In genomic region chr7:36951257-36951697, GRCh38 we compare ENCODE assay signal across 10 cellular contexts.
DNase-seq lines count a peak whose midpoint lies in the region; ATAC-seq and TF ChIP-seq lines count a peak whose summit lies in the region.
"Had no signal": no experiment of that assay in that cellular context is flagged by ENCODE, and none has a peak within 500 bp of the region (broad histone marks: within the 10 kb centered on the region; RNA-seq: fewer than 3 reads in every experiment).

No MANE protein-coding gene starts in this region.

- DNase-seq in stimulated activated naive B cell treated with anti-CD40 and anti-IgM and Interleukin-4, amounts not matched to agents 10 μg/mL and 1 μg/mL and 100 μg/mL, for 72 hours = peak; percentile 56
- DNase-seq in right atrium auricular region (ENCODE audit: low spot score) (no peak), GM03348 (ENCODE audit: low spot score) (no peak)
- DNase-seq in activated naive CD4-positive, alpha-beta T cell treated with anti-CD3 and anti-CD28 coated beads for 36 hours = no peak
- DNase-seq: activated CD8-positive, alpha-beta memory T cell treated with anti-CD3 and anti-CD28 coated beads, Interleukin-2, amount 10 ng/mL, durations not matched to agents 7 days and 5 days; mammary epithelial cell; NCI-H345 had no signal

- no peak overlapping the region for H3K4me3 Mint-ChIP-seq in stimulated activated naive B cell treated with anti-CD40 and anti-IgM and Interleukin-4, amounts not matched to agents 10 μg/mL and 1 μg/mL and 100 μg/mL, for 72 hours
- H3K4me3 Mint-ChIP-seq in activated naive CD4-positive, alpha-beta T cell treated with anti-CD3 and anti-CD28 coated beads for 36 hours = no peak overlapping the region
- H3K4me3 Mint-ChIP-seq: activated CD8-positive, alpha-beta memory T cell treated with anti-CD3 and anti-CD28 coated beads, Interleukin-2, amount 10 ng/mL, durations not matched to agents 7 days and 5 days had no signal

- no peaks in the 10 kb centered on the region for H3K9me3 Mint-ChIP-seq in stimulated activated naive B cell treated with anti-CD40 and anti-IgM and Interleukin-4, amounts not matched to agents 10 μg/mL and 1 μg/mL and 100 μg/mL, for 72 hours
- peaks cover 48% of the 10 kb centered on the region for H3K9me3 Mint-ChIP-seq in activated naive CD4-positive, alpha-beta T cell treated with anti-CD3 and anti-CD28 coated beads for 36 hours

- ATAC-seq in GM19035 (IDR thresholded peaks at IDR 0.05; ENCODE audit: unreplicated experiment) (peak; percentile 95), GM21825 (IDR thresholded peaks at IDR 0.05; ENCODE audit: unreplicated experiment) (peak; percentile 90), HG03432 (IDR thresholded peaks at IDR 0.05; ENCODE audit: unreplicated experiment) (peak; percentile 95)
- peak; percentile 93 to 95 for ATAC-seq in stimulated activated naive B cell treated with anti-CD40 and anti-IgM and Interleukin-4, amounts not matched to agents 10 μg/mL and 1 μg/mL and 100 μg/mL, for 72 hours (replicated peaks)
- ATAC-seq: activated CD8-positive, alpha-beta memory T cell treated with anti-CD3 and anti-CD28 coated beads, Interleukin-2, amount 10 ng/mL, durations not matched to agents 7 days and 5 days had no signal

- no peak for TF ChIP-seq CTCF in right atrium auricular region (IDR thresholded peaks at IDR 0.05)

- no peaks in the 10 kb centered on the region for H3K9me3 ChIP-seq in right atrium auricular region

- peaks cover 20 to 61% of the 10 kb centered on the region in 2 donors for H3K36me3 Mint-ChIP-seq in stimulated activated naive B cell treated with anti-CD40 and anti-IgM and Interleukin-4, amounts not matched to agents 10 μg/mL and 1 μg/mL and 100 μg/mL, for 72 hours
- H3K36me3 Mint-ChIP-seq in activated naive CD4-positive, alpha-beta T cell treated with anti-CD3 and anti-CD28 coated beads for 36 hours (ENCODE audit: low read depth) = peaks cover 79% of the 10 kb centered on the region

- intact Hi-C loops in activated naive CD4-positive, alpha-beta T cell treated with anti-CD3 and anti-CD28 coated beads for 36 hours (cut with micrococcal nuclease) = no loop called here

- no peak overlapping the region for H3K27ac Mint-ChIP-seq in stimulated activated naive B cell treated with anti-CD40 and anti-IgM and Interleukin-4, amounts not matched to agents 10 μg/mL and 1 μg/mL and 100 μg/mL, for 72 hours
- no peak overlapping the region for H3K27ac Mint-ChIP-seq in activated naive CD4-positive, alpha-beta T cell treated with anti-CD3 and anti-CD28 coated beads for 36 hours
- H3K27ac Mint-ChIP-seq: activated CD8-positive, alpha-beta memory T cell treated with anti-CD3 and anti-CD28 coated beads, Interleukin-2, amount 10 ng/mL, durations not matched to agents 7 days and 5 days had no signal

- no peaks in the 10 kb centered on the region for H3K27me3 Mint-ChIP-seq in stimulated activated naive B cell treated with anti-CD40 and anti-IgM and Interleukin-4, amounts not matched to agents 10 μg/mL and 1 μg/mL and 100 μg/mL, for 72 hours
- H3K27me3 Mint-ChIP-seq in activated naive CD4-positive, alpha-beta T cell treated with anti-CD3 and anti-CD28 coated beads for 36 hours (ENCODE audit: low read depth) = no peaks in the 10 kb centered on the region
- H3K27me3 Mint-ChIP-seq: activated CD8-positive, alpha-beta memory T cell treated with anti-CD3 and anti-CD28 coated beads, Interleukin-2, amount 10 ng/mL, durations not matched to agents 7 days and 5 days had no signal

- H3K4me3 ChIP-seq in right atrium auricular region = no peak overlapping the region

- CTCF ChIA-PET in activated naive CD4-positive, alpha-beta T cell treated with anti-CD3 and anti-CD28 coated beads for 36 hours (lab: Charles Lee) = interaction anchor here (1.5 kb wide), 1 partner anchor 231 kb away, joined by 3 read pairs; no protein-coding TSS in a partner anchor

- H3K27me3 ChIP-seq in right atrium auricular region = no peaks in the 10 kb centered on the region

- H3K36me3 ChIP-seq in right atrium auricular region = no peaks in the 10 kb centered on the region

- H3K4me1 ChIP-seq in right atrium auricular region = peaks cover 0 to 16% of the 10 kb centered on the region in 2 donors

- H3K27ac ChIP-seq in right atrium auricular region = no peak overlapping the region

- H3K4me1 Mint-ChIP-seq in stimulated activated naive B cell treated with anti-CD40 and anti-IgM and Interleukin-4, amounts not matched to agents 10 μg/mL and 1 μg/mL and 100 μg/mL, for 72 hours = peaks cover 39 to 57% of the 10 kb centered on the region in 2 donors
- peaks cover 2% of the 10 kb centered on the region for H3K4me1 Mint-ChIP-seq in activated naive CD4-positive, alpha-beta T cell treated with anti-CD3 and anti-CD28 coated beads for 36 hours (ENCODE audit: low read depth)
- H3K4me1 Mint-ChIP-seq: activated CD8-positive, alpha-beta memory T cell treated with anti-CD3 and anti-CD28 coated beads, Interleukin-2, amount 10 ng/mL, durations not matched to agents 7 days and 5 days had no signal
